In genomic region chr6:38163186-38164130, GRCh38 we compare ENCODE assay signal across 18 cellular contexts.
DNase-seq lines count a peak whose midpoint lies in the region; ATAC-seq, FAIRE-seq and TF ChIP-seq lines count a peak whose summit lies in the region.
"Had no signal": no experiment of that assay in that cellular context is flagged by ENCODE, and none has a peak within 500 bp of the region (broad histone marks: within the 10 kb centered on the region; RNA-seq: fewer than 3 reads in every experiment).

No MANE protein-coding gene starts in this region.

- in situ Hi-C loops in HepG2 (cut with HindIII; ENCODE audit: extremely low pct_ligation_motif_present, low pct_unique_long_range_greater_than_20kb) = no loop called here

- H3K9ac ChIP-seq in HepG2 (ENCODE audit: insufficient read depth, low read depth, low read length) (no peak overlapping the region), trophoblast cell (ENCODE audit: low read length) (no peak overlapping the region)

- no peak overlapping the region for H2BK12ac ChIP-seq in trophoblast cell (ENCODE audit: low read length)

- no peak overlapping the region for H2BK120ac ChIP-seq in trophoblast cell (ENCODE audit: insufficient read depth, low read length, poor library complexity)

- no peak for DNase-seq in Calu3
- DNase-seq in HepG2 (ENCODE audit: low spot score) = no peak
- DNase-seq in trophoblast cell = peak in 1 of 2 donors; percentile 9
- DNase-seq in DMS 273 (lab: John Stamatoyannopoulos, UW; ENCODE audit: unreplicated experiment) = no peak
- no peak for DNase-seq in foreskin fibroblast
- no peak for DNase-seq in NCI-H2227 treated with DMSO at 0.1 percent for 48 hours (lab: John Stamatoyannopoulos, UW)
- DNase-seq: ACHN, AML-193, NCI-H1417 treated with DMSO at 0.1 percent for 48 hours, NCI-H1930, NCI-H446 treated with DMSO at 0.1 percent for 48 hours, NCI-H774, Right ventricle myocardium superior had no signal

- H3K79me2 ChIP-seq in HepG2 (ENCODE audit: insufficient read depth, low read length) (no peaks in the 10 kb centered on the region), trophoblast cell (ENCODE audit: control insufficient read depth, insufficient read depth, low read length, poor library complexity) (no peaks in the 10 kb centered on the region)

- peak; percentile 4; the same call in 2 of the 3 replicates for ATAC-seq in HepG2

- no peaks in the 10 kb centered on the region for H4K20me1 ChIP-seq in HepG2 (ENCODE audit: insufficient read depth, low read length)

- no peak overlapping the region for H2AK5ac ChIP-seq in trophoblast cell (ENCODE audit: low read length)

- FAIRE-seq in HepG2 (lab: Jason Lieb, UNC) = no peak

- POLR2A ChIA-PET in HepG2 (lab: Yijun Ruan, JAX) = interaction anchor here (1.5 kb wide), 1 partner anchor 12 kb away, joined by 3 read pairs; no protein-coding TSS in a partner anchor

- peaks cover 9% of the 10 kb centered on the region for H3K4me1 Mint-ChIP-seq in Calu3 (ENCODE audit: low read depth, unreplicated experiment)

- intact Hi-C loops in Calu3 (cut with micrococcal nuclease; ENCODE audit: unreplicated experiment) (no loop called here), HepG2 (cut with micrococcal nuclease; ENCODE audit: unreplicated experiment) (no loop called here)

- WGBS in HepG2 (ENCODE audit: low lambda C conversion rate) = 90% methylated on average over 29 of the region's 29 CpGs
- no CpG with 5 or more reads among the region's 29 CpGs for WGBS in trophoblast cell (ENCODE audit: extremely low coverage, insufficient coverage, insufficient read length)

- no peak for TF ChIP-seq EP300 in HepG2 (IDR thresholded peaks at IDR 0.05; ENCODE audit: low read depth in 2 of 2, low read length in 2 of 2)
- TF ChIP-seq EP300 in HepG2 (CRISPR knock-in tag; IDR thresholded peaks at IDR 0.05; ENCODE audit: borderline replicate concordance) = no peak

- TF ChIP-seq CTCF in Calu3 (IDR thresholded peaks at IDR 0.05; ENCODE audit: unreplicated experiment) = no peak
- no peak for TF ChIP-seq CTCF in HepG2 (CRISPR knock-in tag; IDR thresholded peaks at IDR 0.05)
- no peak for TF ChIP-seq CTCF in foreskin fibroblast (IDR thresholded peaks at IDR 0.05; ENCODE audit: low read depth, low read length)

- H3K4me3 ChIP-seq in HepG2 (replicated peaks in 1 of 3; ENCODE audit: insufficient read depth in 1 of 3, low read depth in 2 of 3, low read length in 3 of 3) (no peak overlapping the region), trophoblast cell (ENCODE audit: low read depth, low read length) (no peak overlapping the region), foreskin fibroblast (ENCODE audit: low read depth in 1 of 2, low read length in 2 of 2) (no peak overlapping the region)
- H3K4me3 ChIP-seq: HAP-1, Peyer's patch, SK-N-MC had no signal

- BruUV-seq in Calu3 (replicated peaks; lab: Mats Ljungman, UMichigan) (no TSS peak), HepG2 (replicated peaks; lab: Mats Ljungman, UMichigan) (no TSS peak)

- H3K9me3 ChIP-seq in HepG2 (ENCODE audit: low read length) (no peaks in the 10 kb centered on the region), trophoblast cell (ENCODE audit: insufficient read depth, low read depth, low read length) (peaks cover 3% of the 10 kb centered on the region)
- H3K9me3 ChIP-seq: HAP-1, Peyer's patch had no signal

- H3K4ac ChIP-seq in trophoblast cell (ENCODE audit: low read depth, low read length) = no peak overlapping the region

- H3K27ac ChIP-seq in HepG2 (ENCODE audit: extremely low read length, insufficient read depth, low read length) (no peak overlapping the region), trophoblast cell (ENCODE audit: low read depth, low read length) (no peak overlapping the region)
- H3K27ac ChIP-seq: Peyer's patch had no signal

- H3K79me1 ChIP-seq in trophoblast cell (ENCODE audit: low read length) = no peaks in the 10 kb centered on the region

- H2AFZ ChIP-seq in HepG2 (ENCODE audit: low read length) (no peak overlapping the region), trophoblast cell (ENCODE audit: insufficient read depth, low read length, poor library complexity) (no peak overlapping the region)

- H3K27ac Mint-ChIP-seq in Calu3 (ENCODE audit: unreplicated experiment) = peak overlapping the region; percentile 16

- H3K36me3 ChIP-seq in HepG2 (replicated peaks in 1 of 2; ENCODE audit: control insufficient read depth in 1 of 2, insufficient read depth in 2 of 2, low read length in 2 of 2) = peaks cover 0 to 3% of the 10 kb centered on the region in 2 experiments; a peak in 2 of 5 replicates
- H3K36me3 ChIP-seq in trophoblast cell (ENCODE audit: control insufficient read depth in 1 of 2, insufficient read depth in 2 of 2, low read length in 2 of 2) = peaks cover 7 to 9% of the 10 kb centered on the region in 2 experiments
- H3K36me3 ChIP-seq: HAP-1, Peyer's patch had no signal

- no peak overlapping the region for H4K8ac ChIP-seq in trophoblast cell (ENCODE audit: low read depth, low read length)

- TF ChIP-seq POLR2A in HepG2 (IDR thresholded peaks at IDR 0.05; ENCODE audit: insufficient read depth in 1 of 2, low read depth in 2 of 2, low read length in 2 of 2) = no peak

- peak overlapping the region; percentile 6 for H3K23ac ChIP-seq in trophoblast cell (ENCODE audit: low read length)

- no peak overlapping the region for H4K91ac ChIP-seq in trophoblast cell (ENCODE audit: low read depth, low read length)

- H3K36me3 Mint-ChIP-seq in Calu3 (ENCODE audit: insufficient read depth, unreplicated experiment) = peaks cover 44% of the 10 kb centered on the region

- CTCF ChIA-PET in Calu3 (lab: Charles Lee) (no interaction called here), HepG2 (lab: Yijun Ruan, JAX; ENCODE audit: low intra/inter-chr PET ratio, low total read pairs) (no interaction called here)

- H3K4me2 ChIP-seq in HepG2 (ENCODE audit: low read depth, low read length) = no peak overlapping the region
- no peak overlapping the region for H3K4me2 ChIP-seq in trophoblast cell (ENCODE audit: low read length)

- H3K27me3 Mint-ChIP-seq in Calu3 (ENCODE audit: unreplicated experiment) = no peaks in the 10 kb centered on the region

- TF ChIP-seq RAD21 in HepG2 (CRISPR knock-in tag; IDR thresholded peaks at IDR 0.05) = no peak

- no peak overlapping the region for H2BK5ac ChIP-seq in trophoblast cell (ENCODE audit: low read depth, low read length, poor library complexity)

- H4K12ac ChIP-seq in trophoblast cell (ENCODE audit: low read depth, low read length) = no peak overlapping the region

- H3K27me3 ChIP-seq in HepG2 (ENCODE audit: control insufficient read depth in 1 of 2, insufficient read depth in 2 of 2, low read length in 2 of 2) (no peaks in the 10 kb centered on the region), trophoblast cell (ENCODE audit: insufficient read depth, low read length) (no peaks in the 10 kb centered on the region)
- H3K27me3 ChIP-seq: Peyer's patch had no signal

- no peak overlapping the region for H3K14ac ChIP-seq in trophoblast cell (ENCODE audit: low read length)

- no peak overlapping the region for H3K18ac ChIP-seq in trophoblast cell (ENCODE audit: low read length)

- H3K4me1 ChIP-seq in HepG2 (ENCODE audit: insufficient read depth, low read length) = peaks cover 8% of the 10 kb centered on the region
- H3K4me1 ChIP-seq in trophoblast cell (ENCODE audit: control insufficient read depth in 1 of 2, insufficient read depth in 2 of 2, low read length in 2 of 2) = no peaks in the 10 kb centered on the region
- H3K4me1 ChIP-seq: HAP-1, Peyer's patch had no signal

- H3K4me3 Mint-ChIP-seq in Calu3 (ENCODE audit: low read depth, unreplicated experiment) = no peak overlapping the region
- H3K4me3 Mint-ChIP-seq: CD14-positive monocyte had no signal

- H3K9me3 Mint-ChIP-seq in Calu3 (ENCODE audit: low read depth, unreplicated experiment) = no peaks in the 10 kb centered on the region

TF ChIP-seq in PFSK-1, 5 proteins besides CTCF, POLR2A, EP300 and RAD21 (continues in another document):
- TF ChIP-seq FOXP2 (optimal IDR thresholded peaks at IDR 0.05; ENCODE audit: borderline replicate concordance, extremely low read depth, extremely low read length, insufficient read depth) (no peak), SIN3A (IDR thresholded peaks at IDR 0.05; ENCODE audit: borderline replicate concordance, insufficient read depth, low read length) (no peak), POLR2AphosphoS5 (IDR thresholded peaks at IDR 0.05; ENCODE audit: low read depth, low read length) (0 out of 2 replicates have a peak, but pooled peaks have one; percentile 9)

TF ChIP-seq in HepG2, 621 proteins besides CTCF, POLR2A, EP300 and RAD21:
- TF ChIP-seq GLMP (CRISPR knock-in tag; IDR thresholded peaks at IDR 0.05; ENCODE audit: borderline replicate concordance) (no peak), RBM22 (optimal IDR thresholded peaks at IDR 0.05; ENCODE audit: low read length) (peak; percentile 9), AGO2 (optimal IDR thresholded peaks at IDR 0.05; ENCODE audit: low read depth, low read length) (peak; percentile 55), ZNF652 (CRISPR knock-in tag; IDR thresholded peaks at IDR 0.05; ENCODE audit: borderline replicate concordance, low read depth) (0 out of 2 replicates have a peak, but pooled peaks have one; percentile 28), SMAD9 (CRISPR knock-in tag; IDR thresholded peaks at IDR 0.05) (no peak)
